In the genomic region with DNA sequence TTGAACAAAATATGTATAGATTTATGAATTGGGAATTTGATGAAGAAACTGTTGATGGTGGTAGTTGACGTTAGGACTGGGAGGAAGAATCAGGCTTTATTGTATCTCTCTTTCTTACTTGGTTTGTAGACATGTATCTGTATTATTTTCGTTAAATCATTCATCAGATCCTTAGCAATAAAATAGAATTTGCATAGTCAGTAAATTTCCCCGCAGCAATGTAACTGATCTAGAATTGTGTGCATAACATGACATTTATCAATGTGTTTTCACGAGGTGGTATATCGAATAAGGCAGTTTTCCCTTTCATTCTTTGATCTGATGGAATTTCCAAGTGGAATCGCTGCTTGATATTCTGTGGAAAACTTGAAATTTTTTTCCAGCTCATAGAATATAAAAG, we compare ENCODE assay signal across 3 cellular contexts.
TF ChIP-seq lines count a peak whose summit lies in the region.

No MANE protein-coding gene starts in this region.

TF ChIP-seq in HepG2, 621 proteins besides CTCF, POLR2A, EP300 and RAD21:
- TF ChIP-seq, protein P1, sequence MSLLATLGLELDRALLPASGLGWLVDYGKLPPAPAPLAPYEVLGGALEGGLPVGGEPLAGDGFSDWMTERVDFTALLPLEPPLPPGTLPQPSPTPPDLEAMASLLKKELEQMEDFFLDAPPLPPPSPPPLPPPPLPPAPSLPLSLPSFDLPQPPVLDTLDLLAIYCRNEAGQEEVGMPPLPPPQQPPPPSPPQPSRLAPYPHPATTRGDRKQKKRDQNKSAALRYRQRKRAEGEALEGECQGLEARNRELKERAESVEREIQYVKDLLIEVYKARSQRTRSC (CRISPR knock-in tag; IDR thresholded peaks at IDR 0.05; ENCODE audit: low read depth): no peak
- TF ChIP-seq POLR2AphosphoS5 (IDR thresholded peaks at IDR 0.05; ENCODE audit: low read depth, low read length): no peak
- TF ChIP-seq MAFK (conservative IDR thresholded peaks at IDR 0.05 in 1 of 2, IDR thresholded peaks at IDR 0.05 in 1 of 2; ENCODE audit: low read length in 2 of 2): peak; percentile 48 to 70
- TF ChIP-seq MAFF (IDR thresholded peaks at IDR 0.05; ENCODE audit: low read depth, low read length): peak; percentile 38; the same call in 1 of the 2 replicates
- TF ChIP-seq KLF13 (CRISPR knock-in tag; IDR thresholded peaks at IDR 0.05): no peak
- TF ChIP-seq GATAD1 (CRISPR knock-in tag; IDR thresholded peaks at IDR 0.05): no peak

TF ChIP-seq in IMR-90, 13 proteins besides CTCF, POLR2A, EP300 and RAD21:
- TF ChIP-seq MAFK (IDR thresholded peaks at IDR 0.05; ENCODE audit: low read depth, low read length): peak; percentile 55
- TF ChIP-seq FOS (IDR thresholded peaks at IDR 0.05; ENCODE audit: low read depth, low read length): no peak
- no peak for TF ChIP-seq MAZ (IDR thresholded peaks at IDR 0.05; ENCODE audit: borderline replicate concordance, low read depth, low read length)

TF ChIP-seq in K562, 482 proteins besides CTCF, POLR2A, EP300 and RAD21:
- peak; percentile 7; the same call in 1 of the 2 replicates for TF ChIP-seq MAFF (IDR thresholded peaks at IDR 0.05; ENCODE audit: low read length)
- no peak for TF ChIP-seq CHD1 (IDR thresholded peaks at IDR 0.05; ENCODE audit: low read length)
- TF ChIP-seq HOMEZ (CRISPR knock-in tag; IDR thresholded peaks at IDR 0.05): no peak
- TF ChIP-seq MEF2D (tag; conservative IDR thresholded peaks at IDR 0.05; ENCODE audit: low read depth): no peak
- TF ChIP-seq ARID4B (CRISPR knock-in tag; IDR thresholded peaks at IDR 0.05): no peak
- TF ChIP-seq ZFP30 (CRISPR knock-in tag; IDR thresholded peaks at IDR 0.05; ENCODE audit: borderline replicate concordance): no peak
- no peak for TF ChIP-seq ERF (CRISPR knock-in tag; IDR thresholded peaks at IDR 0.05)
- TF ChIP-seq, protein P2, sequence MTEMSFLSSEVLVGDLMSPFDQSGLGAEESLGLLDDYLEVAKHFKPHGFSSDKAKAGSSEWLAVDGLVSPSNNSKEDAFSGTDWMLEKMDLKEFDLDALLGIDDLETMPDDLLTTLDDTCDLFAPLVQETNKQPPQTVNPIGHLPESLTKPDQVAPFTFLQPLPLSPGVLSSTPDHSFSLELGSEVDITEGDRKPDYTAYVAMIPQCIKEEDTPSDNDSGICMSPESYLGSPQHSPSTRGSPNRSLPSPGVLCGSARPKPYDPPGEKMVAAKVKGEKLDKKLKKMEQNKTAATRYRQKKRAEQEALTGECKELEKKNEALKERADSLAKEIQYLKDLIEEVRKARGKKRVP (CRISPR knock-in tag; IDR thresholded peaks at IDR 0.05): no peak
- TF ChIP-seq MAFK (IDR thresholded peaks at IDR 0.05; ENCODE audit: low read length): 0 out of 2 replicates have a peak, but pooled peaks have one; percentile 17
- TF ChIP-seq TEAD4 (IDR thresholded peaks at IDR 0.05; ENCODE audit: low read length): no peak
- TF ChIP-seq TEAD4 (CRISPR knock-in tag; IDR thresholded peaks at IDR 0.05; ENCODE audit: borderline replicate concordance): no peak
- TF ChIP-seq HDAC2 (IDR thresholded peaks at IDR 0.05): no peak
- no peak for TF ChIP-seq POU5F1 (IDR thresholded peaks at IDR 0.05; ENCODE audit: borderline replicate concordance, low read depth, low read length, partially characterized antibody)
- no peak for TF ChIP-seq COPS2 (conservative IDR thresholded peaks at IDR 0.05)
- TF ChIP-seq HEY1 (CRISPR knock-in tag; IDR thresholded peaks at IDR 0.05; ENCODE audit: borderline replicate concordance): no peak
- TF ChIP-seq C11orf30 (IDR thresholded peaks at IDR 0.05; ENCODE audit: low read depth): peak; percentile 38; the same call in 1 of the 2 replicates
- TF ChIP-seq ELF2 (CRISPR knock-in tag; IDR thresholded peaks at IDR 0.05): no peak
- no peak for TF ChIP-seq SREBF2 (CRISPR knock-in tag; IDR thresholded peaks at IDR 0.05)
- TF ChIP-seq ZNF318 (IDR thresholded peaks at IDR 0.05; ENCODE audit: borderline replicate concordance in 1 of 2, low read depth in 1 of 2): no peak
- no peak for TF ChIP-seq ZNF589 (CRISPR knock-in tag; IDR thresholded peaks at IDR 0.05; ENCODE audit: low read depth)
- peak; percentile 66 for TF ChIP-seq ZNF316 (IDR thresholded peaks at IDR 0.05)
- no peak for TF ChIP-seq RBM25 (IDR thresholded peaks at IDR 0.05; ENCODE audit: low read depth, low read length, severe bottlenecking)
- no peak for TF ChIP-seq AFF4 (CRISPR knock-in tag; IDR thresholded peaks at IDR 0.05)
- TF ChIP-seq, protein P3, sequence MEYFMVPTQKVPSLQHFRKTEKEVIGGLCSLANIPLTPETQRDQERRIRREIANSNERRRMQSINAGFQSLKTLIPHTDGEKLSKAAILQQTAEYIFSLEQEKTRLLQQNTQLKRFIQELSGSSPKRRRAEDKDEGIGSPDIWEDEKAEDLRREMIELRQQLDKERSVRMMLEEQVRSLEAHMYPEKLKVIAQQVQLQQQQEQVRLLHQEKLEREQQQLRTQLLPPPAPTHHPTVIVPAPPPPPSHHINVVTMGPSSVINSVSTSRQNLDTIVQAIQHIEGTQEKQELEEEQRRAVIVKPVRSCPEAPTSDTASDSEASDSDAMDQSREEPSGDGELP (CRISPR knock-in tag; IDR thresholded peaks at IDR 0.05; ENCODE audit: borderline replicate concordance): no peak
- no peak for TF ChIP-seq FOXA3 (CRISPR knock-in tag; conservative IDR thresholded peaks at IDR 0.05 in 1 of 2, IDR thresholded peaks at IDR 0.05 in 1 of 2)
- TF ChIP-seq MYC (IDR thresholded peaks at IDR 0.05; ENCODE audit: low read depth, low read length): no peak
- TF ChIP-seq MYC (CRISPR knock-in tag; IDR thresholded peaks at IDR 0.05; ENCODE audit: borderline replicate concordance, low read depth): no peak
